Comparison of ENCODE assay signal across 25 cellular contexts in genomic region chr3:5531741-5532140, GRCh38.
"Had no signal": no experiment of that assay in that cellular context is flagged by ENCODE, and none has a peak within 500 bp of the region (broad histone marks: within the 10 kb centered on the region; RNA-seq: fewer than 3 reads in every experiment).

No MANE protein-coding gene starts in this region.

- H3K36me3 ChIP-seq: esophagus muscularis mucosa, gastroesophageal sphincter, heart left ventricle, neutrophil, pancreas, right lobe of liver, suprapubic skin, thyroid gland had no signal

- H3K27me3 ChIP-seq: foreskin keratinocyte, heart left ventricle, hepatocyte, neutrophil, right lobe of liver, suprapubic skin, thyroid gland had no signal

- H2AFZ ChIP-seq: hepatocyte had no signal

- H3K9me3 ChIP-seq: esophagus muscularis mucosa, neutrophil, pancreas, right lobe of liver, suprapubic skin, thyroid gland had no signal

- ATAC-seq: foreskin keratinocyte, gastroesophageal sphincter, heart left ventricle, left lobe of liver, natural killer cell, pancreas had no signal

- DNase-seq: dermis blood vessel endothelial cell; effector memory CD4-positive, alpha-beta T cell; foreskin keratinocyte; heart left ventricle; kidney; natural killer cell; pancreas; retina; right lobe of liver; small intestine; stimulated activated CD4-positive, alpha-beta T cell treated with anti-CD3 and anti-CD28 coated beads, Interleukin-15, amount 100 ng/mL, for 24 hours; stimulated activated CD4-positive, alpha-beta T cell treated with anti-CD3 and anti-CD28 coated beads, Interleukin-4, amount 100 ng/mL, for 1 hour; stimulated activated CD8-positive, alpha-beta memory T cell treated with anti-CD3 and anti-CD28 coated beads, Interleukin-4, amount 100 ng/mL, for 48 hours; stimulated activated naive CD4-positive, alpha-beta T cell; stimulated activated naive CD8-positive, alpha-beta T cell treated with anti-CD3 and anti-CD28 coated beads, Interleukin-15, amount 100 ng/mL, for 72 hours; thyroid gland; trophoblast cell had no signal

- H3K4me1 ChIP-seq: esophagus muscularis mucosa, foreskin keratinocyte, gastroesophageal sphincter, heart left ventricle, pancreas, right lobe of liver, suprapubic skin, thyroid gland had no signal

- H3K4me3 ChIP-seq: coronary artery, esophagus muscularis mucosa, gastroesophageal sphincter, heart left ventricle, hepatocyte, lung, pancreas, right lobe of liver, suprapubic skin, thyroid gland had no signal

- H3K27ac ChIP-seq: coronary artery, esophagus muscularis mucosa, foreskin keratinocyte, gastroesophageal sphincter, heart left ventricle, hepatocyte, neutrophil, pancreas, right lobe of liver, suprapubic skin, thyroid gland had no signal

- H3K4me2 ChIP-seq: hepatocyte had no signal
